Comparison of ENCODE assay signal across 20 cellular contexts in the genomic region with DNA sequence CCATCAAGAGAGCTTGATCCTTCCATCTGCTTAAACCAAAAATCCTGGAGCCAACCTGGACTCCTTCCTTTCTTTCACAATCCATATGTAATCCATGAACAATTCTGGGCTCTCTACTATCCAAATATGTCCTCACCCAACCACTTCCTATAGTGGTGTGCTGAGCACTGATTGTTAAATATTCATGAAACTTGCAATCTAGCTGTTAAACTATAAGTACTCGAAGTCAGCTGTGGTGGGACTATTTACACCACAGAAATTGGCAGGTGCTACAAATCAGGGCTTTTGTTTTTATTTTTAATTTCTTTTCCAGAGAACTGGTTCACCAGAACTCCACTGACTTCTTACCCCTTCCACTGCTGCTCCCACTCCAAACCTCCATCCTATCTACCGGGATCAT.
DNase-seq lines count a peak whose midpoint lies in the region; ATAC-seq and TF ChIP-seq lines count a peak whose summit lies in the region.
"Had no signal": no experiment of that assay in that cellular context is flagged by ENCODE, and none has a peak within 500 bp of the region (broad histone marks: within the 10 kb centered on the region; RNA-seq: fewer than 3 reads in every experiment).

No MANE protein-coding gene starts in this region.

- CTCF ChIA-PET in HEK293 (lab: Yijun Ruan, JAX): no interaction called here

- no peaks in the 10 kb centered on the region for H3K4me1 ChIP-seq in HEK293 (ENCODE audit: control insufficient read depth, insufficient read depth, low read length)
- H3K4me1 ChIP-seq: BE2C had no signal

- TF ChIP-seq CTCF in HEK293 (tag by site-specific recombination; IDR thresholded peaks at IDR 0.05): no peak

- H3K9me3 ChIP-seq in HEK293 (ENCODE audit: control insufficient read depth, insufficient read depth, low read depth, low read length): no peaks in the 10 kb centered on the region
- H3K9me3 ChIP-seq: BE2C, BLaER1 had no signal

- no peak overlapping the region for H3K4me3 ChIP-seq in HEK293 (ENCODE audit: low read depth, low read length)
- H3K4me3 ChIP-seq: BLaER1 had no signal

- peak; percentile 43 for ATAC-seq in HG02759 (IDR thresholded peaks at IDR 0.05; ENCODE audit: unreplicated experiment)
- peak; percentile 68 for ATAC-seq in HG03571 (IDR thresholded peaks at IDR 0.05; ENCODE audit: unreplicated experiment)
- no peak for ATAC-seq in GM21360 (IDR thresholded peaks at IDR 0.05; ENCODE audit: unreplicated experiment)

- no peak overlapping the region for H3K27ac ChIP-seq in HEK293 (ENCODE audit: extremely low read depth, low read depth, low read length)
- H3K27ac ChIP-seq in caudate nucleus (ENCODE audit: low read depth, low read length): no peak overlapping the region
- H3K27ac ChIP-seq: BLaER1 had no signal

- no peak for DNase-seq in DMS53 treated with DMSO at 0.1 percent for 48 hours (lab: John Stamatoyannopoulos, UW; ENCODE audit: unreplicated experiment)
- no peak for DNase-seq in caudate nucleus (lab: John Stamatoyannopoulos, UW)
- DNase-seq: 8988T; ACHN; BE2C; C1 segment of cervical spinal cord; CD4-positive, alpha-beta memory T cell; CD4-positive, CD25-positive, alpha-beta regulatory T cell; CD8-positive, alpha-beta memory T cell; COR-L47; DMS 273 treated with DMSO at 0.1 percent for 48 hours; DMS153; DMS53; DMS79 treated with DMSO at 0.1 percent for 48 hours; GF-D8 had no signal

- no peaks in the 10 kb centered on the region for H3K36me3 ChIP-seq in HEK293 (ENCODE audit: control insufficient read depth in 2 of 2, insufficient read depth in 1 of 2, low read length in 2 of 2)
- H3K36me3 ChIP-seq: BE2C, BLaER1 had no signal

- POLR2A ChIA-PET in HEK293 (lab: Yijun Ruan, JAX): no interaction called here

TF ChIP-seq in HEK293, 187 proteins besides CTCF, POLR2A, EP300 and RAD21:
- TF ChIP-seq, protein P1, sequence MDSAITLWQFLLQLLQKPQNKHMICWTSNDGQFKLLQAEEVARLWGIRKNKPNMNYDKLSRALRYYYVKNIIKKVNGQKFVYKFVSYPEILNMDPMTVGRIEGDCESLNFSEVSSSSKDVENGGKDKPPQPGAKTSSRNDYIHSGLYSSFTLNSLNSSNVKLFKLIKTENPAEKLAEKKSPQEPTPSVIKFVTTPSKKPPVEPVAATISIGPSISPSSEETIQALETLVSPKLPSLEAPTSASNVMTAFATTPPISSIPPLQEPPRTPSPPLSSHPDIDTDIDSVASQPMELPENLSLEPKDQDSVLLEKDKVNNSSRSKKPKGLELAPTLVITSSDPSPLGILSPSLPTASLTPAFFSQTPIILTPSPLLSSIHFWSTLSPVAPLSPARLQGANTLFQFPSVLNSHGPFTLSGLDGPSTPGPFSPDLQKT (IDR thresholded peaks at IDR 0.05; ENCODE audit: borderline replicate concordance, low read depth, low read length): no peak
- no peak for TF ChIP-seq WT1 (tag by site-specific recombination; IDR thresholded peaks at IDR 0.05)
- peak; percentile 70 for TF ChIP-seq ZNF112 (tag by site-specific recombination; IDR thresholded peaks at IDR 0.05)
- TF ChIP-seq, protein P2, sequence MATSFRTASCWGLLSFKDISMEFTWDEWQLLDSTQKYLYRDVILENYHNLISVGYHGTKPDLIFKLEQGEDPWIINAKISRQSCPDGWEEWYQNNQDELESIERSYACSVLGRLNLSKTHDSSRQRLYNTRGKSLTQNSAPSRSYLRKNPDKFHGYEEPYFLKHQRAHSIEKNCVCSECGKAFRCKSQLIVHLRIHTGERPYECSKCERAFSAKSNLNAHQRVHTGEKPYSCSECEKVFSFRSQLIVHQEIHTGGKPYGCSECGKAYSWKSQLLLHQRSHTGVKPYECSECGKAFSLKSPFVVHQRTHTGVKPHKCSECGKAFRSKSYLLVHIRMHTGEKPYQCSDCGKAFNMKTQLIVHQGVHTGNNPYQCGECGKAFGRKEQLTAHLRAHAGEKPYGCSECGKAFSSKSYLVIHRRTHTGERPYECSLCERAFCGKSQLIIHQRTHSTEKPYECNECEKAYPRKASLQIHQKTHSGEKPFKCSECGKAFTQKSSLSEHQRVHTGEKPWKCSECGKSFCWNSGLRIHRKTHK (tag by site-specific recombination; IDR thresholded peaks at IDR 0.05): no peak
TF ChIP-seq in HEK293: peak in this region for 1.
